In the genomic region with DNA sequence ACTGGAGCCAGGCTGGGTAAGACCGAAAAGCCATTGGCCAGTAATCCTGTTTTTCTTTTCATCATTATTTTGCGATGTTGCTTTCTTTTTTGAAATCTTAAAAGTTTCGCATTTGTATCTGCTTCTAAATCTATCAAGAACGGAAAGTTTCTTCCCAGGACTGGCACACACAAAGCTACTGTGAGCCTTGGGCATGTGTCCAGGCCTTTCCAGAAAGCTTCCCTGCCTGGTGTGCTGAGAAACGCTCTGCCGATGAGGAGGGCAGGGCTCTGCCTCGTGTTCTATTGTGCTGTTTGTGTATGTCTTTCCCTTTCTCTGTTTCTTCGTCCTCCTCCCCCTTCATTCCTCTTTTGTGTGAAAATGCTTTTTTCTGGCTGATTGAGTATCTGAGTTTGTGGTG, we compare ENCODE assay signal across 11 cellular contexts.
DNase-seq lines count a peak whose midpoint lies in the region; ATAC-seq and TF ChIP-seq lines count a peak whose summit lies in the region.
"Had no signal": no experiment of that assay in that cellular context is flagged by ENCODE, and none has a peak within 500 bp of the region (broad histone marks: within the 10 kb centered on the region; RNA-seq: fewer than 3 reads in every experiment).

No MANE protein-coding gene starts in this region.

- H3K4me1 ChIP-seq in vagina (peaks cover 46% of the 10 kb centered on the region), SJCRH30 (peaks cover 12% of the 10 kb centered on the region)

- intact Hi-C loops in Right ventricle myocardium superior (cut with DNase I) (no loop called here), cardiac septum (cut with DNase I) (loop anchor here (5.0 kb wide), 1 partner anchor 35 kb away; no protein-coding TSS in a partner anchor), vagina (cut with DNase I) (no loop called here)

- H3K9me3 ChIP-seq in vagina: no peaks in the 10 kb centered on the region
- H3K9me3 ChIP-seq in SJCRH30 (replicated peaks): no peaks in the 10 kb centered on the region
- H3K9me3 ChIP-seq: A549 had no signal

- no peak for TF ChIP-seq CTCF in vagina (IDR thresholded peaks at IDR 0.05)

- TF ChIP-seq POLR2A in vagina (IDR thresholded peaks at IDR 0.05): no peak

- H3K4me3 ChIP-seq in vagina (peak overlapping the region; percentile 25 to 39), SJCRH30 (no peak overlapping the region)
- H3K4me3 ChIP-seq: A549 had no signal

- no peaks in the 10 kb centered on the region for H3K27me3 ChIP-seq in vagina
- no peaks in the 10 kb centered on the region for H3K27me3 ChIP-seq in SJCRH30

- no peaks in the 10 kb centered on the region for H3K36me3 ChIP-seq in vagina
- H3K36me3 ChIP-seq in SJCRH30: no peaks in the 10 kb centered on the region

- H3K27ac ChIP-seq in vagina: peak overlapping the region; percentile 73
- H3K27ac ChIP-seq in SJCRH30: no peak overlapping the region
- H3K27ac ChIP-seq: A549 had no signal

- peak; percentile 50 for ATAC-seq in Right ventricle myocardium superior (ENCODE audit: poor library complexity)
- ATAC-seq in HG03342 (IDR thresholded peaks at IDR 0.05; ENCODE audit: unreplicated experiment): no peak
- no peak for ATAC-seq in HG02798 (IDR thresholded peaks at IDR 0.05; ENCODE audit: poor library complexity, unreplicated experiment)
- ATAC-seq: A549 had no signal

- peak; percentile 65 for DNase-seq in Right ventricle myocardium superior
- DNase-seq in cardiac septum (ENCODE audit: low spot score): no peak
- DNase-seq in globus pallidus (ENCODE audit: low spot score): peak; percentile 86
- peak; percentile 33 for DNase-seq in occipital lobe (lab: John Stamatoyannopoulos, UW)
- no peak for DNase-seq in vagina (ENCODE audit: extremely low spot score in 2 of 2)
- no peak for DNase-seq in SJCRH30
- DNase-seq: activated CD8-positive, alpha-beta memory T cell treated with anti-CD3 and anti-CD28 coated beads, Interleukin-2, amount 50 U/mL, for 4 hours; stimulated activated CD4-positive, alpha-beta T cell treated with anti-CD3 and anti-CD28 coated beads, Interleukin-4, amount 100 ng/mL, for 24 hours had no signal

Comparison
In these comparisons a context has a peak if more than half of its experiments do, and no peak if none do; other contexts are left out.
1. DNase-seq: peak in Right ventricle myocardium superior (single experiment), globus pallidus (single experiment) and occipital lobe (single experiment); none in cardiac septum (single experiment), vagina (0 of 2) and SJCRH30 (0 of 2).